Comparison of ENCODE assay signal across 8 cellular contexts in the genomic region with DNA sequence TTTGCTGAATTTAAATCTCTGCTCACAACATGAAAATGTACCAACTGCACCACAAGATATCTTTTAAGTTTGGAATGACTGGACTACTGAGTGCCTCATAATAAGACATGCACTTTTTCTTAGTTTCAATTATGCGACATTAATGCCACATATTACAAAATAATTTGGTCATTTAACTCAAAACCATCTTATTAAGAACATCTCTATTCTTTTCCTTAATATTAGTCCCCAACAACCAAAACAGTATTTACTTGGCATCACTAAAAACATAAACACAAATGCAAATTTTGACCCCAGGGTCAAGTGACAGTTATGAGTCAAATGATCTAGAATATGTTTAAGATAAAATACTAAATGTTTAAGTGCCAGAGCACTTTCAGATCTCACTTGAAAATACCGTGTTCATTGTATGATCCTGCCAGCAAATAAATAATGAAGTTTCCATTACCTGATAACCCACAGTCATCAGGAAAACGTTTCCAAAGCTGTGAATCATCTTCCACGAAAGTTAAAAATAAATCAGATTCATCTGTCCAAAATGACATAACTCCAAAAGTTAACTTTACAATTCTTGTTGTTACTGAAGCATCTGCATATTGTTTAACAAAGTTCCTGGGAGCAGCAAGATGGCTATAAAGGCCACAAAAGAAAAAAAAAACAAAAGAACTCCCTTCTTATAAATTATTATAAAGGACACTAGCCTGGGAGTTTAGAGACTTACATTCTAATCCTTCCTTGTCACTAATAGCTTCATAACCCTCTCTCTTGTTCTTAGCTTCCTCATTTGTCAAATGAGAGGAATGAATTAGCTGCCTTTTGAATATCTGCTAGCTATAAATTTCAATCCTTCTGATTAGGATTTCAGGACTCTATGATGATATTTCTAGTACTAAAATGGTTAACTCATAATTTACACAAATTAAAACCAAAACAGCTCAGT. TPM values are rescaled to one million over a fixed set of nuclear protein-coding genes. Genes with fewer than 3 reads are reported as not detected.
DNase-seq lines count a peak whose midpoint lies in the region; ATAC-seq and TF ChIP-seq lines count a peak whose summit lies in the region.

No MANE protein-coding gene starts in this region.

- peaks cover 16% of the 10 kb centered on the region for H3K4me1 ChIP-seq in skeletal muscle satellite cell (ENCODE audit: control insufficient read depth, insufficient read depth, low read length)
- peaks cover 44% of the 10 kb centered on the region for H3K4me1 ChIP-seq in vagina

- DNase-seq in activated CD4-positive, CD25-positive, alpha-beta regulatory T cell (lab: John Stamatoyannopoulos, UW), result no peak
- peak; percentile 31 to 59 for DNase-seq in cardiac fibroblast (ENCODE audit: low read depth in 2 of 2)
- no peak for DNase-seq in NCI-H510A (lab: John Stamatoyannopoulos, UW)
- DNase-seq in vagina (ENCODE audit: extremely low spot score in 2 of 2), result no peak
- DNase-seq in retina, result no peak

- no peak overlapping the region for H3K9ac ChIP-seq in skeletal muscle satellite cell (ENCODE audit: low read depth, low read length)

- H3K36me3 ChIP-seq in skeletal muscle satellite cell (ENCODE audit: insufficient read depth, low read length) (peaks cover 4% of the 10 kb centered on the region), vagina (no peaks in the 10 kb centered on the region)

- TF ChIP-seq CTCF in cardiac fibroblast (IDR thresholded peaks at IDR 0.05; ENCODE audit: low read depth, low read length) (no peak), vagina (IDR thresholded peaks at IDR 0.05) (no peak)

- no peaks in the 10 kb centered on the region for H3K27me3 ChIP-seq in skeletal muscle satellite cell (ENCODE audit: control insufficient read depth, insufficient read depth, low read length)
- H3K27me3 ChIP-seq in vagina, result no peaks in the 10 kb centered on the region

- intact Hi-C loops in vagina (cut with DNase I), result no loop called here

- H3K9me3 ChIP-seq in skeletal muscle satellite cell (replicated peaks; ENCODE audit: low read length), result peaks cover 6% of the 10 kb centered on the region
- H3K9me3 ChIP-seq in vagina, result peaks cover 7% of the 10 kb centered on the region

- H3K27ac ChIP-seq in vagina, result no peak overlapping the region

- TF ChIP-seq POLR2A in vagina (IDR thresholded peaks at IDR 0.05), result no peak

- no peak overlapping the region for H3K4me3 ChIP-seq in cardiac fibroblast (replicated peaks in 1 of 2; ENCODE audit: low read depth in 2 of 2, low read length in 2 of 2)
- H3K4me3 ChIP-seq in skeletal muscle satellite cell (ENCODE audit: low read length), result no peak overlapping the region
- no peak overlapping the region for H3K4me3 ChIP-seq in vagina

- peak overlapping the region; percentile 24 for H3K4me2 ChIP-seq in skeletal muscle satellite cell (ENCODE audit: low read length)

- peak; percentile 77 to 82 for ATAC-seq in activated CD4-positive, CD25-positive, alpha-beta regulatory T cell treated with anti-CD3 and anti-CD28 coated beads, Interleukin-2, amount 50 U/mL, for 24 hours
- ATAC-seq in HG03280 (IDR thresholded peaks at IDR 0.05; ENCODE audit: unreplicated experiment), result peak; percentile 61

RNA-seq across cellular contexts. Expression of a gene that starts 30.5 kb away (rescaled TPM):
- 4.8 and 7.9 TPM in 2 replicates for total RNA-seq in skeletal muscle satellite cell (2012; rRNA removed)
- total RNA-seq in vagina, result 3.4 TPM

RNA-seq across cellular contexts. Expression of a gene that starts 31.2 kb away (rescaled TPM):
- total RNA-seq in skeletal muscle satellite cell (2012; rRNA removed), result 35.0 and 44.6 TPM in 2 replicates
- total RNA-seq in vagina, result 48.9 TPM

Comparison
In these comparisons a context has a peak if more than half of its experiments do, and no peak if none do; other contexts are left out.
1. DNase-seq: peak in cardiac fibroblast (2 of 2); none in activated CD4-positive, CD25-positive, alpha-beta regulatory T cell (0 of 4), NCI-H510A (single experiment), vagina (0 of 2) and retina (single experiment).